ENCODE assay signal across 29 cellular contexts in the genomic region with DNA sequence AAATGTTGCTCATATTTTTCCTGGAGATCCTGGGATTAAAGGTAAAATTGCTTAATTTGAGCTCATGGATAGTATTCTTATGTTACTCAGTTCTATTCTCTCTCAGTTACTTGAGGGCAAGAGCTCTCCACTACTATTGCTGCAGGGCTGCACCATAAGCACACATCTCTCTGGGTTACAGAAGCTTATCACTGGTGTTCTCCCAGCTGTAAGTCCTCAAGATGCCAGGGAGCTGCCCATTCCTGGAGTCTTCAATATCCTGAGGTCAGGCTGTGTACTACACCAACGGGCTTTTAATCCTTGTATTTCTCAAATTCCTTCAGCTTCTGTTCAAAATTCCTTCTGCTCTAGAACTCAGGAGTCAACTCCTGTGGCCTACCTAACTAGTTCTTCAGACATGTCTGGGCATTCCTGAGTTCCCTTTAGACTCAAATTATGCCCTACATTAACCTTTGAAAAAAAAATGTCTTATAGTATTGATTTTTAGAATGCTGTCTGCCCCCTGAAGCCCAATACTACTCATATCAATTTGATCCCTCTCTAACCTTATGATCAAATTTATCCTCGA.
"Had no signal": no experiment of that assay in that cellular context is flagged by ENCODE, and none has a peak within 500 bp of the region (broad histone marks: within the 10 kb centered on the region; RNA-seq: fewer than 3 reads in every experiment).

No MANE protein-coding gene starts in this region.

- H3K36me3 ChIP-seq: cardiac muscle cell, esophagus squamous epithelium, left ventricle myocardium inferior, right atrium auricular region, stomach, tibial artery had no signal

- H2AFZ ChIP-seq: parathyroid adenoma had no signal

- H3K9me3 ChIP-seq: esophagus squamous epithelium, left ventricle myocardium inferior, right atrium auricular region, stomach, tibial artery had no signal

- ATAC-seq: activated naive CD4-positive, alpha-beta T cell treated with anti-CD3 and anti-CD28 coated beads, Interleukin-2, amount 50 U/mL, for 72 hours; activated T-cell treated with anti-CD3 and anti-CD28 coated beads, Interleukin-2, amount 50 U/mL, for 72 hours; effector memory CD8-positive, alpha-beta T cell; stimulated activated naive B cell treated with anti-CD40 and anti-IgM and Interleukin-4, amounts not matched to agents 10 μg/mL and 1 μg/mL and 100 μg/mL, for 72 hours had no signal

- DNase-seq: activated CD4-positive, alpha-beta T cell treated with anti-CD3 and anti-CD28 coated beads for 4 hours; activated CD4-positive, alpha-beta T cell treated with anti-CD3 and anti-CD28 coated beads, Interleukin-2, amount 50 U/mL, for 4 hours; activated naive CD4-positive, alpha-beta T cell; activated T-cell treated with anti-CD3 and anti-CD28 coated beads for 4 hours; activated T-cell treated with anti-CD3 and anti-CD28 coated beads, Interleukin-2, amount 50 U/mL, for 72 hours; cerebellar nuclear complex; dorsolateral prefrontal cortex; effector memory CD8-positive, alpha-beta T cell; esophagus squamous epithelium; glutamatergic neuron; left ventricle myocardium inferior; naive B cell; nucleus accumbens; stimulated activated CD4-positive, alpha-beta T cell treated with anti-CD3 and anti-CD28 coated beads, Interleukin-15, amount 100 ng/mL, for 24 hours; stimulated activated CD4-positive, alpha-beta T cell treated with anti-CD3 and anti-CD28 coated beads, Interleukin-2, amount 100 ng/mL, for 24 hours; stimulated activated naive B cell treated with anti-CD40 and anti-IgM and Interleukin-4, amounts not matched to agents 10 μg/mL and 1 μg/mL and 100 μg/mL, for 72 hours; stomach; T-helper 1 cell; tibial artery had no signal

- H3K27ac ChIP-seq: cardiac muscle cell, coronary artery, dorsolateral prefrontal cortex, left ventricle myocardium inferior, parathyroid adenoma, right atrium auricular region, stomach, tibial artery, VCaP had no signal

- H3K36me3 Mint-ChIP-seq: activated naive CD4-positive, alpha-beta T cell treated with anti-CD3 and anti-CD28 coated beads, Interleukin-2, amount 50 U/mL, for 72 hours had no signal

- H3K9ac ChIP-seq: parathyroid adenoma had no signal

- H3K27me3 Mint-ChIP-seq: effector memory CD8-positive, alpha-beta T cell; naive B cell; stimulated activated naive B cell treated with anti-CD40 and anti-IgM and Interleukin-4, amounts not matched to agents 10 μg/mL and 1 μg/mL and 100 μg/mL, for 72 hours had no signal

- H3K27ac Mint-ChIP-seq: activated T-cell treated with anti-CD3 and anti-CD28 coated beads, Interleukin-2, amount 50 U/mL, for 72 hours; effector memory CD8-positive, alpha-beta T cell; stimulated activated naive B cell treated with anti-CD40 and anti-IgM and Interleukin-4, amounts not matched to agents 10 μg/mL and 1 μg/mL and 100 μg/mL, for 72 hours; T-helper 2 cell treated with Interferon-gamma antibody and Interleukin-4, amounts not matched to agents 5 μg/mL and 100 μg/mL, for 36 hours had no signal

- H3K79me2 ChIP-seq: parathyroid adenoma had no signal

- FAIRE-seq: frontal cortex, islet of Langerhans had no signal

- H3K4me3 ChIP-seq: cardiac muscle cell, coronary artery, dorsolateral prefrontal cortex, esophagus squamous epithelium, left ventricle myocardium inferior, lung, right atrium auricular region, stomach, tibial artery had no signal

- H3K4me1 ChIP-seq: left ventricle myocardium inferior, parathyroid adenoma, right atrium auricular region, tibial artery had no signal

- H3K4me3 Mint-ChIP-seq: activated T-cell treated with anti-CD3 and anti-CD28 coated beads, Interleukin-2, amount 50 U/mL, for 72 hours; effector memory CD8-positive, alpha-beta T cell; stimulated activated naive B cell treated with anti-CD40 and anti-IgM and Interleukin-4, amounts not matched to agents 10 μg/mL and 1 μg/mL and 100 μg/mL, for 72 hours; T-helper 2 cell treated with Interferon-gamma antibody and Interleukin-4, amounts not matched to agents 5 μg/mL and 100 μg/mL, for 36 hours had no signal

- H3K27me3 ChIP-seq: cardiac muscle cell, dorsolateral prefrontal cortex, esophagus squamous epithelium, right atrium auricular region, stomach, tibial artery had no signal

- H3K9me3 Mint-ChIP-seq: T-helper 2 cell treated with Interferon-gamma antibody and Interleukin-4, amounts not matched to agents 5 μg/mL and 100 μg/mL, for 36 hours had no signal
